ENCODE assay signal across 10 cellular contexts in genomic region chrX:137428777-137429564, GRCh38.
DNase-seq lines count a peak whose midpoint lies in the region; ATAC-seq and TF ChIP-seq lines count a peak whose summit lies in the region.
"Had no signal": no experiment of that assay in that cellular context is flagged by ENCODE, and none has a peak within 500 bp of the region (broad histone marks: within the 10 kb centered on the region; RNA-seq: fewer than 3 reads in every experiment).

No MANE protein-coding gene starts in this region.

- H3K27me3 ChIP-seq in right cardiac atrium (ENCODE audit: control insufficient read depth, insufficient read depth), result no peaks in the 10 kb centered on the region
- H3K27me3 ChIP-seq in upper lobe of right lung, result peaks cover 43% of the 10 kb centered on the region

- peaks cover 0 to 6% of the 10 kb centered on the region in 2 donors for H3K4me1 Mint-ChIP-seq in natural killer cell treated with Interleukin-12 subunit alpha and Interleukin-12 subunit beta and Interleukin-15 and Interleukin-18, amount 100 ng/mL, for 72 hours (ENCODE audit: low read depth in 2 of 2)

- no peaks in the 10 kb centered on the region for H3K9me3 Mint-ChIP-seq in natural killer cell treated with Interleukin-12 subunit alpha and Interleukin-12 subunit beta and Interleukin-15 and Interleukin-18, amount 100 ng/mL, for 72 hours

- DNase-seq in right cardiac atrium, result peak in 1 of 3 donors; percentile 10
- no peak for DNase-seq in Right ventricle myocardium inferior (ENCODE audit: missing footprints)
- DNase-seq in ecto neural progenitor cell (ENCODE audit: low spot score), result peak; percentile 70
- DNase-seq in natural killer cell treated with Interleukin-12 subunit alpha and Interleukin-12 subunit beta and Interleukin-15 and Interleukin-18, amount 100 ng/mL, for 72 hours (ENCODE audit: low spot score), result no peak
- DNase-seq in upper lobe of right lung, result no peak
- no peak for DNase-seq in A172 (ENCODE audit: low spot score)
- no peak for DNase-seq in left colon
- DNase-seq in activated effector memory CD4-positive, alpha-beta T cell treated with Interleukin-2 at 50 U/mL for 16 hours, result no peak
- DNase-seq: midbrain, NCI-H1930 had no signal

- intact Hi-C loops in right cardiac atrium (cut with DNase I) (no loop called here), Right ventricle myocardium inferior (cut with DNase I) (no loop called here), upper lobe of right lung (cut with DNase I) (no loop called here), left colon (cut with DNase I, micrococcal nuclease) (no loop called here)

- H3K27ac ChIP-seq in right cardiac atrium (ENCODE audit: low read length) (no peak overlapping the region), upper lobe of right lung (no peak overlapping the region)

- peaks cover 31 to 46% of the 10 kb centered on the region in 2 donors for H3K27me3 Mint-ChIP-seq in natural killer cell treated with Interleukin-12 subunit alpha and Interleukin-12 subunit beta and Interleukin-15 and Interleukin-18, amount 100 ng/mL, for 72 hours

- no peaks in the 10 kb centered on the region for H3K9me3 ChIP-seq in right cardiac atrium (ENCODE audit: control insufficient read depth, low read length)
- H3K9me3 ChIP-seq in upper lobe of right lung, result no peaks in the 10 kb centered on the region

- no peaks in the 10 kb centered on the region for H3K4me1 ChIP-seq in right cardiac atrium (ENCODE audit: control insufficient read depth, insufficient read depth, low read length)
- H3K4me1 ChIP-seq in upper lobe of right lung, result peaks cover 5% of the 10 kb centered on the region

- WGBS in right cardiac atrium, result 4% methylated on average over 43 of the region's 43 CpGs

- no peak for TF ChIP-seq CTCF in upper lobe of right lung (IDR thresholded peaks at IDR 0.05)

- no peak for ATAC-seq in right cardiac atrium
- no peak for ATAC-seq in Right ventricle myocardium inferior
- ATAC-seq in natural killer cell treated with Interleukin-12 subunit alpha and Interleukin-12 subunit beta and Interleukin-15 and Interleukin-18, amount 100 ng/mL, for 72 hours, result no peak
- no peak for ATAC-seq in upper lobe of right lung
- ATAC-seq in left colon, result no peak

- no peaks in the 10 kb centered on the region for H3K36me3 ChIP-seq in upper lobe of right lung

- H3K4me3 Mint-ChIP-seq in natural killer cell treated with Interleukin-12 subunit alpha and Interleukin-12 subunit beta and Interleukin-15 and Interleukin-18, amount 100 ng/mL, for 72 hours, result peak overlapping the region; percentile 67

- peaks cover 7% of the 10 kb centered on the region for H3K36me3 Mint-ChIP-seq in natural killer cell treated with Interleukin-12 subunit alpha and Interleukin-12 subunit beta and Interleukin-15 and Interleukin-18, amount 100 ng/mL, for 72 hours

- H3K4me3 ChIP-seq in right cardiac atrium (ENCODE audit: low read length) (peak overlapping the region; percentile 82), upper lobe of right lung (peak overlapping the region; percentile 46)

- H3K27ac Mint-ChIP-seq in natural killer cell treated with Interleukin-12 subunit alpha and Interleukin-12 subunit beta and Interleukin-15 and Interleukin-18, amount 100 ng/mL, for 72 hours, result no peak overlapping the region
